Comparison of ENCODE assay signal across 1 cellular context in the genomic region with DNA sequence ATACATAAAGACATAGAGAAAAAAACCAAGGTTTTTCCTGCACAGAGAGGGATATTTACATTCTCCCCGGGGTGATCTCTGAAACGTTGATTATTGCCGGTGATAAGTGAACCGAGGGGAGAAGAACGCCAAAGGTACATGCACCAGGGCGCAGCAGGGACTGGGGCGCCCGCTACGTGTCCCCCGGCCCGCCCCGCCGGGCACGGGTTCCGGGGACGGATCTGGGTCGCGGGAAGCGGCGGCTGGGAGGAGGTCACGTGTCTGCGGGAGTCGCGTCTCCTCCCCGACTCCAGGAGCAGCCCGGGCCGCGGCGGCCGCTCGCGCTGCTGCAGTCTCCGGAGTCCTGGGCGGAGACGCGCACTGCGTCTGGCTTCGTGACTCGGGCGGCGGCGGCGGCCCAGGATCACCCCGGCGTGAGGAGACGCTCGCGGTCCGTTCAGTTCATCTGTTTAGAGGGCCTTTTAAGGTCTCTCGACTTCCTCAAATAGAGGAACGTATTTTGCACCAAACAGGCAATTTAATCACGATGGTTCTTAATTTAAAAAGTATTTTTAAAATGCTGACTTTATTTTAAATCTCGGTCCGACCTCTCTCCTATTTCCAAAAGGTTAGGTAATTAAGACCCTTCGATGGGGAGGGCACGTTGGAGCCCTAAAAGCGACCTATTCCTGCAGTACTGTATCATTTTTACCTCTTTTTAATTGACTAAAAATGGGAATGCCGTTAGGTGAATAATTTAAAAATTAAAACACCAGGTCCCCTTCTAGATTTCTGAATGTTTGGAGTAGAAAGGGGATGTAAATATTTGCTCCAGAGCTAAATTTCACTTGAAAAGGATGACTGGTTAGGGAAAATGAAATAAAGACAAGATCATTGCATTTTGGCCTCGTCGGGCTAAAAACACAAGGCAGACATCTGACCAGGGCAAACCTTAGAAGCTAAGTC.
TF ChIP-seq lines count a peak whose summit lies in the region.

No MANE protein-coding gene starts in this region.

TF ChIP-seq in HepG2, 621 proteins besides CTCF, POLR2A, EP300 and RAD21 (continued from another document and continues in another):
- TF ChIP-seq PHF21A (CRISPR knock-in tag; IDR thresholded peaks at IDR 0.05) (peak; percentile 22; the same call in 1 of the 2 replicates), ZNF570 (CRISPR knock-in tag; IDR thresholded peaks at IDR 0.05; ENCODE audit: borderline replicate concordance) (no peak), KMT2B (CRISPR knock-in tag; IDR thresholded peaks at IDR 0.05) (no peak), PRPF4 (IDR thresholded peaks at IDR 0.05; ENCODE audit: low read depth, low read length, poor library complexity, severe bottlenecking) (no peak), TBX2 (CRISPR knock-in tag; IDR thresholded peaks at IDR 0.05; ENCODE audit: borderline replicate concordance) (no peak), NR1H2 (CRISPR knock-in tag; IDR thresholded peaks at IDR 0.05; ENCODE audit: borderline replicate concordance, low read depth) (no peak), MTF2 (CRISPR knock-in tag; IDR thresholded peaks at IDR 0.05; ENCODE audit: borderline replicate concordance) (peak; percentile 64; the same call in 1 of the 2 replicates), HDAC6 (IDR thresholded peaks at IDR 0.05; ENCODE audit: low read depth, low read length) (no peak), FOXK1 (CRISPR knock-in tag; IDR thresholded peaks at IDR 0.05; ENCODE audit: borderline replicate concordance, low read depth) (no peak), RORA (CRISPR knock-in tag; IDR thresholded peaks at IDR 0.05) (no peak), HNRNPLL (IDR thresholded peaks at IDR 0.05; ENCODE audit: low read depth, low read length, poor library complexity, severe bottlenecking) (peak; percentile 72), EEA1 (CRISPR knock-in tag; IDR thresholded peaks at IDR 0.05; ENCODE audit: borderline replicate concordance) (no peak), KLF15 (CRISPR knock-in tag; IDR thresholded peaks at IDR 0.05; ENCODE audit: borderline replicate concordance) (no peak), NRL (CRISPR knock-in tag; IDR thresholded peaks at IDR 0.05; ENCODE audit: borderline replicate concordance) (peak; percentile 9; the same call in 1 of the 2 replicates), ZNF546 (CRISPR knock-in tag; conservative IDR thresholded peaks at IDR 0.05) (no peak), MTF1 (CRISPR knock-in tag; IDR thresholded peaks at IDR 0.05) (no peak), ZNF772 (CRISPR knock-in tag; IDR thresholded peaks at IDR 0.05) (no peak), BHLHE40 (IDR thresholded peaks at IDR 0.05; ENCODE audit: low read length) (peak; percentile 12; the same call in 1 of the 2 replicates), ZNF782 (CRISPR knock-in tag; IDR thresholded peaks at IDR 0.05; ENCODE audit: borderline replicate concordance) (no peak), ZNF652 (CRISPR knock-in tag; IDR thresholded peaks at IDR 0.05; ENCODE audit: borderline replicate concordance, low read depth) (no peak), MAFG (CRISPR knock-in tag; IDR thresholded peaks at IDR 0.05) (no peak)
- TF ChIP-seq, protein P1, sequence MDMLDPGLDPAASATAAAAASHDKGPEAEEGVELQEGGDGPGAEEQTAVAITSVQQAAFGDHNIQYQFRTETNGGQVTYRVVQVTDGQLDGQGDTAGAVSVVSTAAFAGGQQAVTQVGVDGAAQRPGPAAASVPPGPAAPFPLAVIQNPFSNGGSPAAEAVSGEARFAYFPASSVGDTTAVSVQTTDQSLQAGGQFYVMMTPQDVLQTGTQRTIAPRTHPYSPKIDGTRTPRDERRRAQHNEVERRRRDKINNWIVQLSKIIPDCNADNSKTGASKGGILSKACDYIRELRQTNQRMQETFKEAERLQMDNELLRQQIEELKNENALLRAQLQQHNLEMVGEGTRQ (IDR thresholded peaks at IDR 0.05; ENCODE audit: low read depth, low read length) = peak; percentile 38; the same call in 1 of the 2 replicates
- TF ChIP-seq, protein P1 (CRISPR knock-in tag; IDR thresholded peaks at IDR 0.05; ENCODE audit: borderline replicate concordance) = no peak
- TF ChIP-seq, protein P2, sequence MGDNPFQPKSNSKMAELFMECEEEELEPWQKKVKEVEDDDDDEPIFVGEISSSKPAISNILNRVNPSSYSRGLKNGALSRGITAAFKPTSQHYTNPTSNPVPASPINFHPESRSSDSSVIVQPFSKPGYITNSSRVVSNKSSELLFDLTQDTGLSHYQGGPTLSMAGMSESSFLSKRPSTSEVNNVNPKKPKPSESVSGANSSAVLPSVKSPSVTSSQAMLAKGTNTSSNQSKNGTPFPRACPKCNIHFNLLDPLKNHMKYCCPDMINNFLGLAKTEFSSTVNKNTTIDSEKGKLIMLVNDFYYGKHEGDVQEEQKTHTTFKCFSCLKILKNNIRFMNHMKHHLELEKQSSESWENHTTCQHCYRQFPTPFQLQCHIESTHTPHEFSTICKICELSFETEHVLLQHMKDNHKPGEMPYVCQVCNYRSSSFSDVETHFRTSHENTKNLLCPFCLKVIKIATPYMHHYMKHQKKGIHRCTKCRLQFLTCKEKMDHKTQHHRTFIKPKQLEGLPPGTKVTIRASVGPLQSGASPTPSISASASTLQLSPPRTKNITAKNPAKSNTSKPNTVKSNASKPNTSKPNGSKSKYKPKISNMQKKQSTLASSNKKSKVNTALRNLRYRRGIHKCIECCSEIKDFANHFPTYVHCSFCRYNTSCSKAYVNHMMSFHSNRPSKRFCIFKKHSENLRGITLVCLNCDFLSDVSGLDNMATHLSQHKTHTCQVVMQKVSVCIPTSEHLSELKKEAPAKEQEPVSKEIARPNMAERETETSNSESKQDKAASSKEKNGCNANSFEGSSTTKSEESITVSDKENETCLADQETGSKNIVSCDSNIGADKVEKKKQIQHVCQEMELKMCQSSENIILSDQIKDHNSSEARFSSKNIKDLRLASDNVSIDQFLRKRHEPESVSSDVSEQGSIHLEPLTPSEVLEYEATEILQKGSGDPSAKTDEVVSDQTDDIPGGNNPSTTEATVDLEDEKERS (CRISPR knock-in tag; IDR thresholded peaks at IDR 0.05) = no peak
- TF ChIP-seq, protein P3, sequence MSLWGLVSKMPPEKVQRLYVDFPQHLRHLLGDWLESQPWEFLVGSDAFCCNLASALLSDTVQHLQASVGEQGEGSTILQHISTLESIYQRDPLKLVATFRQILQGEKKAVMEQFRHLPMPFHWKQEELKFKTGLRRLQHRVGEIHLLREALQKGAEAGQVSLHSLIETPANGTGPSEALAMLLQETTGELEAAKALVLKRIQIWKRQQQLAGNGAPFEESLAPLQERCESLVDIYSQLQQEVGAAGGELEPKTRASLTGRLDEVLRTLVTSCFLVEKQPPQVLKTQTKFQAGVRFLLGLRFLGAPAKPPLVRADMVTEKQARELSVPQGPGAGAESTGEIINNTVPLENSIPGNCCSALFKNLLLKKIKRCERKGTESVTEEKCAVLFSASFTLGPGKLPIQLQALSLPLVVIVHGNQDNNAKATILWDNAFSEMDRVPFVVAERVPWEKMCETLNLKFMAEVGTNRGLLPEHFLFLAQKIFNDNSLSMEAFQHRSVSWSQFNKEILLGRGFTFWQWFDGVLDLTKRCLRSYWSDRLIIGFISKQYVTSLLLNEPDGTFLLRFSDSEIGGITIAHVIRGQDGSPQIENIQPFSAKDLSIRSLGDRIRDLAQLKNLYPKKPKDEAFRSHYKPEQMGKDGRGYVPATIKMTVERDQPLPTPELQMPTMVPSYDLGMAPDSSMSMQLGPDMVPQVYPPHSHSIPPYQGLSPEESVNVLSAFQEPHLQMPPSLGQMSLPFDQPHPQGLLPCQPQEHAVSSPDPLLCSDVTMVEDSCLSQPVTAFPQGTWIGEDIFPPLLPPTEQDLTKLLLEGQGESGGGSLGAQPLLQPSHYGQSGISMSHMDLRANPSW (CRISPR knock-in tag; IDR thresholded peaks at IDR 0.05; ENCODE audit: borderline replicate concordance) = no peak
- TF ChIP-seq, protein P4, sequence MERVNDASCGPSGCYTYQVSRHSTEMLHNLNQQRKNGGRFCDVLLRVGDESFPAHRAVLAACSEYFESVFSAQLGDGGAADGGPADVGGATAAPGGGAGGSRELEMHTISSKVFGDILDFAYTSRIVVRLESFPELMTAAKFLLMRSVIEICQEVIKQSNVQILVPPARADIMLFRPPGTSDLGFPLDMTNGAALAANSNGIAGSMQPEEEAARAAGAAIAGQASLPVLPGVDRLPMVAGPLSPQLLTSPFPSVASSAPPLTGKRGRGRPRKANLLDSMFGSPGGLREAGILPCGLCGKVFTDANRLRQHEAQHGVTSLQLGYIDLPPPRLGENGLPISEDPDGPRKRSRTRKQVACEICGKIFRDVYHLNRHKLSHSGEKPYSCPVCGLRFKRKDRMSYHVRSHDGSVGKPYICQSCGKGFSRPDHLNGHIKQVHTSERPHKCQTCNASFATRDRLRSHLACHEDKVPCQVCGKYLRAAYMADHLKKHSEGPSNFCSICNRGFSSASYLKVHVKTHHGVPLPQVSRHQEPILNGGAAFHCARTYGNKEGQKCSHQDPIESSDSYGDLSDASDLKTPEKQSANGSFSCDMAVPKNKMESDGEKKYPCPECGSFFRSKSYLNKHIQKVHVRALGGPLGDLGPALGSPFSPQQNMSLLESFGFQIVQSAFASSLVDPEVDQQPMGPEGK (CRISPR knock-in tag; IDR thresholded peaks at IDR 0.05) = no peak
- TF ChIP-seq, protein P5, sequence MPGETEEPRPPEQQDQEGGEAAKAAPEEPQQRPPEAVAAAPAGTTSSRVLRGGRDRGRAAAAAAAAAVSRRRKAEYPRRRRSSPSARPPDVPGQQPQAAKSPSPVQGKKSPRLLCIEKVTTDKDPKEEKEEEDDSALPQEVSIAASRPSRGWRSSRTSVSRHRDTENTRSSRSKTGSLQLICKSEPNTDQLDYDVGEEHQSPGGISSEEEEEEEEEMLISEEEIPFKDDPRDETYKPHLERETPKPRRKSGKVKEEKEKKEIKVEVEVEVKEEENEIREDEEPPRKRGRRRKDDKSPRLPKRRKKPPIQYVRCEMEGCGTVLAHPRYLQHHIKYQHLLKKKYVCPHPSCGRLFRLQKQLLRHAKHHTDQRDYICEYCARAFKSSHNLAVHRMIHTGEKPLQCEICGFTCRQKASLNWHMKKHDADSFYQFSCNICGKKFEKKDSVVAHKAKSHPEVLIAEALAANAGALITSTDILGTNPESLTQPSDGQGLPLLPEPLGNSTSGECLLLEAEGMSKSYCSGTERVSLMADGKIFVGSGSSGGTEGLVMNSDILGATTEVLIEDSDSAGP (CRISPR knock-in tag; IDR thresholded peaks at IDR 0.05; ENCODE audit: borderline replicate concordance) = 0 out of 2 replicates have a peak, but pooled peaks have one; percentile 21
- TF ChIP-seq, protein P6, sequence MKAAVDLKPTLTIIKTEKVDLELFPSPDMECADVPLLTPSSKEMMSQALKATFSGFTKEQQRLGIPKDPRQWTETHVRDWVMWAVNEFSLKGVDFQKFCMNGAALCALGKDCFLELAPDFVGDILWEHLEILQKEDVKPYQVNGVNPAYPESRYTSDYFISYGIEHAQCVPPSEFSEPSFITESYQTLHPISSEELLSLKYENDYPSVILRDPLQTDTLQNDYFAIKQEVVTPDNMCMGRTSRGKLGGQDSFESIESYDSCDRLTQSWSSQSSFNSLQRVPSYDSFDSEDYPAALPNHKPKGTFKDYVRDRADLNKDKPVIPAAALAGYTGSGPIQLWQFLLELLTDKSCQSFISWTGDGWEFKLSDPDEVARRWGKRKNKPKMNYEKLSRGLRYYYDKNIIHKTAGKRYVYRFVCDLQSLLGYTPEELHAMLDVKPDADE (CRISPR knock-in tag; IDR thresholded peaks at IDR 0.05) = no peak
- TF ChIP-seq, protein P7, sequence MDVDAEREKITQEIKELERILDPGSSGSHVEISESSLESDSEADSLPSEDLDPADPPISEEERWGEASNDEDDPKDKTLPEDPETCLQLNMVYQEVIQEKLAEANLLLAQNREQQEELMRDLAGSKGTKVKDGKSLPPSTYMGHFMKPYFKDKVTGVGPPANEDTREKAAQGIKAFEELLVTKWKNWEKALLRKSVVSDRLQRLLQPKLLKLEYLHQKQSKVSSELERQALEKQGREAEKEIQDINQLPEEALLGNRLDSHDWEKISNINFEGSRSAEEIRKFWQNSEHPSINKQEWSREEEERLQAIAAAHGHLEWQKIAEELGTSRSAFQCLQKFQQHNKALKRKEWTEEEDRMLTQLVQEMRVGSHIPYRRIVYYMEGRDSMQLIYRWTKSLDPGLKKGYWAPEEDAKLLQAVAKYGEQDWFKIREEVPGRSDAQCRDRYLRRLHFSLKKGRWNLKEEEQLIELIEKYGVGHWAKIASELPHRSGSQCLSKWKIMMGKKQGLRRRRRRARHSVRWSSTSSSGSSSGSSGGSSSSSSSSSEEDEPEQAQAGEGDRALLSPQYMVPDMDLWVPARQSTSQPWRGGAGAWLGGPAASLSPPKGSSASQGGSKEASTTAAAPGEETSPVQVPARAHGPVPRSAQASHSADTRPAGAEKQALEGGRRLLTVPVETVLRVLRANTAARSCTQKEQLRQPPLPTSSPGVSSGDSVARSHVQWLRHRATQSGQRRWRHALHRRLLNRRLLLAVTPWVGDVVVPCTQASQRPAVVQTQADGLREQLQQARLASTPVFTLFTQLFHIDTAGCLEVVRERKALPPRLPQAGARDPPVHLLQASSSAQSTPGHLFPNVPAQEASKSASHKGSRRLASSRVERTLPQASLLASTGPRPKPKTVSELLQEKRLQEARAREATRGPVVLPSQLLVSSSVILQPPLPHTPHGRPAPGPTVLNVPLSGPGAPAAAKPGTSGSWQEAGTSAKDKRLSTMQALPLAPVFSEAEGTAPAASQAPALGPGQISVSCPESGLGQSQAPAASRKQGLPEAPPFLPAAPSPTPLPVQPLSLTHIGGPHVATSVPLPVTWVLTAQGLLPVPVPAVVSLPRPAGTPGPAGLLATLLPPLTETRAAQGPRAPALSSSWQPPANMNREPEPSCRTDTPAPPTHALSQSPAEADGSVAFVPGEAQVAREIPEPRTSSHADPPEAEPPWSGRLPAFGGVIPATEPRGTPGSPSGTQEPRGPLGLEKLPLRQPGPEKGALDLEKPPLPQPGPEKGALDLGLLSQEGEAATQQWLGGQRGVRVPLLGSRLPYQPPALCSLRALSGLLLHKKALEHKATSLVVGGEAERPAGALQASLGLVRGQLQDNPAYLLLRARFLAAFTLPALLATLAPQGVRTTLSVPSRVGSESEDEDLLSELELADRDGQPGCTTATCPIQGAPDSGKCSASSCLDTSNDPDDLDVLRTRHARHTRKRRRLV (CRISPR knock-in tag; IDR thresholded peaks at IDR 0.05) = no peak
- TF ChIP-seq, protein P8, sequence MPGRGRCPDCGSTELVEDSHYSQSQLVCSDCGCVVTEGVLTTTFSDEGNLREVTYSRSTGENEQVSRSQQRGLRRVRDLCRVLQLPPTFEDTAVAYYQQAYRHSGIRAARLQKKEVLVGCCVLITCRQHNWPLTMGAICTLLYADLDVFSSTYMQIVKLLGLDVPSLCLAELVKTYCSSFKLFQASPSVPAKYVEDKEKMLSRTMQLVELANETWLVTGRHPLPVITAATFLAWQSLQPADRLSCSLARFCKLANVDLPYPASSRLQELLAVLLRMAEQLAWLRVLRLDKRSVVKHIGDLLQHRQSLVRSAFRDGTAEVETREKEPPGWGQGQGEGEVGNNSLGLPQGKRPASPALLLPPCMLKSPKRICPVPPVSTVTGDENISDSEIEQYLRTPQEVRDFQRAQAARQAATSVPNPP (CRISPR knock-in tag; IDR thresholded peaks at IDR 0.05) = no peak
